In the genomic region with DNA sequence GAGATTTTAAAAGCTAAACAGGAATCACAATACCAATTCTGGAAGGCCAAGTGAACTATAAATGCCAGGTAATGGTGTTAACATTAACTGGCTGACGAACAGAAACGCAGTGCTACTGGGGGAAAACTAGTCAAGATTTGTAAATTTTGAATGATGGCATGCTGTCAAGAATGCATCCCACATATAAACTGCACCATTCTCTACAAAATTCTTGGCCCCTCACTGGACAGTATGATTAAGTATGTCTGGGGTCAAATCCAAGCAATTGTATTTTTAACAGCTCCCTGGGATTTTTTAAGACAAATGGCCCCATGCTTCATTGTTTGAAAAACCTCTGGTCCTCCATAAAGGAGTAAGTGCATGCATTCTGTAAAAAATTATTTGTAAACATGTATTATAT, we compare ENCODE assay signal across 37 cellular contexts.
DNase-seq lines count a peak whose midpoint lies in the region; FAIRE-seq and TF ChIP-seq lines count a peak whose summit lies in the region.
"Had no signal": no experiment of that assay in that cellular context is flagged by ENCODE, and none has a peak within 500 bp of the region (broad histone marks: within the 10 kb centered on the region; RNA-seq: fewer than 3 reads in every experiment).

No MANE protein-coding gene starts in this region.

- peaks cover 10% of the 10 kb centered on the region for H3K27me3 Mint-ChIP-seq in astrocyte (ENCODE audit: low read depth, unreplicated experiment)
- H3K27me3 Mint-ChIP-seq in activated naive CD4-positive, alpha-beta T cell treated with anti-CD3 and anti-CD28 coated beads for 36 hours (ENCODE audit: low read depth), result peaks cover 10% of the 10 kb centered on the region
- H3K27me3 Mint-ChIP-seq: CD4-positive, alpha-beta T cell; CD4-positive, CD25-positive, alpha-beta regulatory T cell had no signal

- no peaks in the 10 kb centered on the region for H4K20me1 ChIP-seq in astrocyte (ENCODE audit: insufficient read depth, low read length)
- no peaks in the 10 kb centered on the region for H4K20me1 ChIP-seq in SK-N-SH (ENCODE audit: insufficient read depth)
- H4K20me1 ChIP-seq: BLaER1; BLaER1 treated with 17β-estradiol and CSF1 and Interleukin-3, amounts not matched to agents 10 nM and 100 nM had no signal

- H3K36me3 ChIP-seq in astrocyte (ENCODE audit: insufficient read depth, low read length) (no peaks in the 10 kb centered on the region), SK-N-SH (replicated peaks in 1 of 2; ENCODE audit: control insufficient read depth in 1 of 2, insufficient read depth in 2 of 2, low read length in 1 of 2) (no peaks in the 10 kb centered on the region)
- H3K36me3 ChIP-seq: BE2C; BLaER1; BLaER1 treated with 17β-estradiol and CSF1 and Interleukin-3, amounts not matched to agents 10 nM and 100 nM had no signal

- H3K27me3 ChIP-seq in astrocyte (ENCODE audit: insufficient read depth, low read length), result no peaks in the 10 kb centered on the region
- H3K27me3 ChIP-seq in SK-N-SH (ENCODE audit: insufficient read depth), result no peaks in the 10 kb centered on the region; the same call in 1 of the 2 replicates
- H3K27me3 ChIP-seq: BLaER1; BLaER1 treated with 17β-estradiol and CSF1 and Interleukin-3, amounts not matched to agents 10 nM and 100 nM had no signal

- H3K79me2 ChIP-seq in astrocyte (ENCODE audit: insufficient read depth, low read length) (no peaks in the 10 kb centered on the region), SK-N-SH (ENCODE audit: insufficient read depth) (no peaks in the 10 kb centered on the region)

- H3K36me3 Mint-ChIP-seq in astrocyte (ENCODE audit: low read depth, unreplicated experiment), result no peaks in the 10 kb centered on the region
- H3K36me3 Mint-ChIP-seq in activated naive CD4-positive, alpha-beta T cell treated with anti-CD3 and anti-CD28 coated beads for 36 hours (ENCODE audit: low read depth), result no peaks in the 10 kb centered on the region
- H3K36me3 Mint-ChIP-seq: CD14-positive monocyte; CD4-positive, alpha-beta memory T cell; CD4-positive, CD25-positive, alpha-beta regulatory T cell; CD8-positive, alpha-beta memory T cell; CD8-positive, alpha-beta T cell had no signal

- H3F3A ChIP-seq in SK-N-SH (replicated peaks; ENCODE audit: insufficient read depth), result no peaks in the 10 kb centered on the region

- no peaks in the 10 kb centered on the region for H3K9me3 Mint-ChIP-seq in astrocyte (ENCODE audit: unreplicated experiment)
- no peaks in the 10 kb centered on the region for H3K9me3 Mint-ChIP-seq in activated naive CD4-positive, alpha-beta T cell treated with anti-CD3 and anti-CD28 coated beads for 36 hours
- H3K9me3 Mint-ChIP-seq: CD4-positive, alpha-beta T cell had no signal

- H3K27ac Mint-ChIP-seq in astrocyte (ENCODE audit: unreplicated experiment), result no peak overlapping the region
- H3K27ac Mint-ChIP-seq in activated naive CD4-positive, alpha-beta T cell treated with anti-CD3 and anti-CD28 coated beads for 36 hours, result no peak overlapping the region
- H3K27ac Mint-ChIP-seq: B cell; CD14-positive monocyte; CD4-positive, alpha-beta memory T cell; CD4-positive, alpha-beta T cell; CD4-positive, CD25-positive, alpha-beta regulatory T cell; CD8-positive, alpha-beta memory T cell; CD8-positive, alpha-beta T cell had no signal

- H2AFZ ChIP-seq in astrocyte (ENCODE audit: low read depth, low read length) (no peak overlapping the region), SK-N-SH (ENCODE audit: low read depth) (no peak overlapping the region)

- H3K4me1 Mint-ChIP-seq in astrocyte (ENCODE audit: low read depth, unreplicated experiment), result no peaks in the 10 kb centered on the region
- H3K4me1 Mint-ChIP-seq in activated naive CD4-positive, alpha-beta T cell treated with anti-CD3 and anti-CD28 coated beads for 36 hours (ENCODE audit: low read depth), result peaks cover 1% of the 10 kb centered on the region
- H3K4me1 Mint-ChIP-seq: B cell; CD14-positive monocyte; CD4-positive, alpha-beta memory T cell; CD4-positive, CD25-positive, alpha-beta regulatory T cell; CD8-positive, alpha-beta memory T cell had no signal

- CTCF ChIA-PET in activated naive CD4-positive, alpha-beta T cell treated with anti-CD3 and anti-CD28 coated beads for 36 hours (lab: Charles Lee), result interaction anchor here (1.0 to 1.4 kb wide), 2 partner anchors 87 to 146 kb away, joined by 3 to 5 read pairs; no protein-coding TSS in a partner anchor
- CTCF ChIA-PET in SK-N-SH (lab: Yijun Ruan, JAX), result interaction anchor here (1.3 to 4.0 kb wide), 2 partner anchors 11 to 185 kb away, joined by 5 to 41 read pairs; no protein-coding TSS in a partner anchor

- no peaks in the 10 kb centered on the region for H3K9me3 ChIP-seq in astrocyte (ENCODE audit: insufficient read depth, low read depth, low read length)
- H3K9me3 ChIP-seq in SK-N-SH, result no peaks in the 10 kb centered on the region
- H3K9me3 ChIP-seq: A549, BE2C, Caco-2 had no signal

- H3K9me2 ChIP-seq in SK-N-SH, result no peaks in the 10 kb centered on the region

- TF ChIP-seq RAD21 in SK-N-SH (IDR thresholded peaks at IDR 0.05; ENCODE audit: low read length), result no peak

- DNase-seq in astrocyte (ENCODE audit: low read depth) (peak; percentile 73), astrocyte of the cerebellum (ENCODE audit: low read depth) (peak; percentile 24), astrocyte of the hippocampus (ENCODE audit: low read depth, low spot score) (peak; percentile 64), fibroblast of the aortic adventitia (ENCODE audit: low read depth) (peak; percentile 65), SW 1271 (lab: John Stamatoyannopoulos, UW) (no peak), SK-N-SH (no peak)
- DNase-seq in activated CD4-positive, alpha-beta T cell treated with anti-CD3 and anti-CD28 coated beads, Interleukin-2, amount 50 U/mL, for 1 hour, result no peak
- no peak for DNase-seq in activated naive CD4-positive, alpha-beta T cell treated with anti-CD3 and anti-CD28 coated beads for 36 hours
- DNase-seq: 8988T; ACHN; AML-193; BE2C; C1 segment of cervical spinal cord; Caco-2; Calu3; CD4-positive, alpha-beta memory T cell; CD4-positive, alpha-beta T cell; CD4-positive, CD25-positive, alpha-beta regulatory T cell; CD8-positive, alpha-beta memory T cell; CD8-positive, alpha-beta T cell; COR-L47; DMS 273 treated with DMSO at 0.1 percent for 48 hours; DMS153; DMS53; DMS79; DMS79 treated with DMSO at 0.1 percent for 48 hours; DND-41; EL had no signal

- TF ChIP-seq CTCF in astrocyte (IDR thresholded peaks at IDR 0.05; ENCODE audit: insufficient read depth, low read depth, low read length) (no peak), astrocyte of the cerebellum (IDR thresholded peaks at IDR 0.05; ENCODE audit: low read depth, low read length, missing control alignments) (no peak), fibroblast of the aortic adventitia (IDR thresholded peaks at IDR 0.05; ENCODE audit: insufficient read depth, low read length) (no peak), SK-N-SH (IDR thresholded peaks at IDR 0.05) (no peak)

- H3K4me3 Mint-ChIP-seq in astrocyte (ENCODE audit: unreplicated experiment), result no peak overlapping the region
- no peak overlapping the region for H3K4me3 Mint-ChIP-seq in activated naive CD4-positive, alpha-beta T cell treated with anti-CD3 and anti-CD28 coated beads for 36 hours
- H3K4me3 Mint-ChIP-seq: B cell; CD14-positive monocyte; CD4-positive, alpha-beta memory T cell; CD4-positive, alpha-beta T cell; CD4-positive, CD25-positive, alpha-beta regulatory T cell; CD8-positive, alpha-beta memory T cell; CD8-positive, alpha-beta T cell had no signal

- peaks cover 4% of the 10 kb centered on the region for H3K4me1 ChIP-seq in astrocyte (ENCODE audit: insufficient read depth, low read length)
- no peaks in the 10 kb centered on the region for H3K4me1 ChIP-seq in SK-N-SH (ENCODE audit: control insufficient read depth in 1 of 2, insufficient read depth in 2 of 2, low read depth in 1 of 2, low read length in 1 of 2)
- H3K4me1 ChIP-seq: A549, BE2C, Caco-2 had no signal

- H3K9ac ChIP-seq in astrocyte (ENCODE audit: low read length) (no peak overlapping the region), SK-N-SH (no peak overlapping the region)
- H3K9ac ChIP-seq: BLaER1; BLaER1 treated with 17β-estradiol and CSF1 and Interleukin-3, amounts not matched to agents 10 nM and 100 nM had no signal

- 57% methylated on average over 2 of the region's 2 CpGs for WGBS in SK-N-SH (ENCODE audit: low lambda C conversion rate)

- H3K4me3 ChIP-seq in astrocyte (ENCODE audit: insufficient read depth, low read depth, low read length), result no peak overlapping the region
- no peak overlapping the region for H3K4me3 ChIP-seq in astrocyte of the cerebellum (ENCODE audit: low read depth, low read length)
- H3K4me3 ChIP-seq in fibroblast of the aortic adventitia (ENCODE audit: low read depth, low read length), result no peak overlapping the region
- no peak overlapping the region for H3K4me3 ChIP-seq in SK-N-SH (ENCODE audit: low read depth in 2 of 2, low read length in 1 of 2)
- H3K4me3 ChIP-seq: A549; BLaER1; BLaER1 treated with 17β-estradiol and CSF1 and Interleukin-3, amounts not matched to agents 10 nM and 100 nM had no signal

- TF ChIP-seq EP300 in SK-N-SH (IDR thresholded peaks at IDR 0.05; ENCODE audit: borderline replicate concordance in 1 of 2, low read depth in 1 of 2, low read length in 1 of 2), result no peak

- no peak for FAIRE-seq in astrocyte (lab: Jason Lieb, UNC)
- FAIRE-seq: A204.1, A549, D721Med had no signal

- H3K4me2 ChIP-seq in astrocyte (ENCODE audit: low read length) (no peak overlapping the region), SK-N-SH (no peak overlapping the region)
- H3K4me2 ChIP-seq: A549; BLaER1; BLaER1 treated with 17β-estradiol and CSF1 and Interleukin-3, amounts not matched to agents 10 nM and 100 nM had no signal

- H3K27ac ChIP-seq in astrocyte (ENCODE audit: low read depth, low read length) (no peak overlapping the region), SK-N-SH (ENCODE audit: low read depth in 2 of 2, low read length in 1 of 2) (no peak overlapping the region)
- H3K27ac ChIP-seq: 22Rv1; A549; BLaER1; BLaER1 treated with 17β-estradiol and CSF1 and Interleukin-3, amounts not matched to agents 10 nM and 100 nM; C4-2B had no signal

- POLR2A ChIA-PET in SK-N-SH (lab: Yijun Ruan, JAX), result no interaction called here

- in situ Hi-C loops in astrocyte of the cerebellum (cut with HindIII; ENCODE audit: low sequenced_read_pairs), result no loop called here

- intact Hi-C loops in activated naive CD4-positive, alpha-beta T cell treated with anti-CD3 and anti-CD28 coated beads for 36 hours (cut with micrococcal nuclease), result no loop called here

TF ChIP-seq in SK-N-SH, 30 proteins besides CTCF, POLR2A, EP300 and RAD21:
- no peak for TF ChIP-seq RXRA (IDR thresholded peaks at IDR 0.05; ENCODE audit: borderline replicate concordance, low read depth)

Comparison
In these comparisons a context has a peak if more than half of its experiments do, and no peak if none do; other contexts are left out.
1. DNase-seq: peak in astrocyte (single experiment), astrocyte of the cerebellum (single experiment), astrocyte of the hippocampus (single experiment) and fibroblast of the aortic adventitia (single experiment); none in activated CD4-positive, alpha-beta T cell treated with anti-CD3 and anti-CD28 coated beads, Interleukin-2, amount 50 U/mL, for 1 hour (single experiment), SW 1271 (0 of 2), activated naive CD4-positive, alpha-beta T cell treated with anti-CD3 and anti-CD28 coated beads for 36 hours (single experiment) and SK-N-SH (single experiment).